Comparison of ENCODE assay signal across 2 cellular contexts in the genomic region with DNA sequence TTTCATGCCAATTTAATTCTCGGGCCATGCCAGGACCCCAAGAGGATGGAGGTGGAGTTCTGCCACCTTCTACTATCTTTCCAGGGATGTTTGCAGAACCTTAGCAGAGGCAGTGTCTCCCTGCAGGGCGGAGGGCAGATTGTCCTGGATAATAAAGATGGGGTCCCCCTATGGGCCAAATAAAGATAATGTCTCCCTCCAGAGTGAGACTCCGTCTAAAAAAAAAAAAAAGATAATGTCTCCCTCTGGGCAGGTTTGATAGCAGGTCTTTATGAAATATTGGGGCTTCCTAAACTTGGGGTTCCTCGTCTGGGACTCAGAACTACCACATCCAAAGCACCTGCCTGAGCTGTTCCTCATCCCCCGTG.
TF ChIP-seq lines count a peak whose summit lies in the region.

No MANE protein-coding gene starts in this region.

TF ChIP-seq in A549, 52 proteins besides CTCF, POLR2A, EP300 and RAD21:
- TF ChIP-seq KDM5A (IDR thresholded peaks at IDR 0.05): no peak
- TF ChIP-seq HOXA7 (CRISPR knock-in tag; IDR thresholded peaks at IDR 0.05): no peak
- no peak; the same call in 2 of the 3 replicates for TF ChIP-seq SMC3 (IDR thresholded peaks at IDR 0.05)
- TF ChIP-seq, protein P1, sequence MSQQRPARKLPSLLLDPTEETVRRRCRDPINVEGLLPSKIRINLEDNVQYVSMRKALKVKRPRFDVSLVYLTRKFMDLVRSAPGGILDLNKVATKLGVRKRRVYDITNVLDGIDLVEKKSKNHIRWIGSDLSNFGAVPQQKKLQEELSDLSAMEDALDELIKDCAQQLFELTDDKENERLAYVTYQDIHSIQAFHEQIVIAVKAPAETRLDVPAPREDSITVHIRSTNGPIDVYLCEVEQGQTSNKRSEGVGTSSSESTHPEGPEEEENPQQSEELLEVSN (IDR thresholded peaks at IDR 0.05; ENCODE audit: borderline replicate concordance, low read depth): no peak
- no peak for TF ChIP-seq RFX5 (IDR thresholded peaks at IDR 0.05)
- TF ChIP-seq HDAC2 (IDR thresholded peaks at IDR 0.05): no peak
- TF ChIP-seq ZSCAN20 (CRISPR knock-in tag; IDR thresholded peaks at IDR 0.05): no peak
- TF ChIP-seq, protein P2, sequence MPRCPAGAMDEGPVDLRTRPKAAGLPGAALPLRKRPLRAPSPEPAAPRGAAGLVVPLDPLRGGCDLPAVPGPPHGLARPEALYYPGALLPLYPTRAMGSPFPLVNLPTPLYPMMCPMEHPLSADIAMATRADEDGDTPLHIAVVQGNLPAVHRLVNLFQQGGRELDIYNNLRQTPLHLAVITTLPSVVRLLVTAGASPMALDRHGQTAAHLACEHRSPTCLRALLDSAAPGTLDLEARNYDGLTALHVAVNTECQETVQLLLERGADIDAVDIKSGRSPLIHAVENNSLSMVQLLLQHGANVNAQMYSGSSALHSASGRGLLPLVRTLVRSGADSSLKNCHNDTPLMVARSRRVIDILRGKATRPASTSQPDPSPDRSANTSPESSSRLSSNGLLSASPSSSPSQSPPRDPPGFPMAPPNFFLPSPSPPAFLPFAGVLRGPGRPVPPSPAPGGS (IDR thresholded peaks at IDR 0.05): no peak
- TF ChIP-seq RARB (CRISPR knock-in tag; IDR thresholded peaks at IDR 0.05): no peak

TF ChIP-seq in WTC11, 78 proteins besides CTCF, POLR2A, EP300 and RAD21:
- TF ChIP-seq, protein P3, sequence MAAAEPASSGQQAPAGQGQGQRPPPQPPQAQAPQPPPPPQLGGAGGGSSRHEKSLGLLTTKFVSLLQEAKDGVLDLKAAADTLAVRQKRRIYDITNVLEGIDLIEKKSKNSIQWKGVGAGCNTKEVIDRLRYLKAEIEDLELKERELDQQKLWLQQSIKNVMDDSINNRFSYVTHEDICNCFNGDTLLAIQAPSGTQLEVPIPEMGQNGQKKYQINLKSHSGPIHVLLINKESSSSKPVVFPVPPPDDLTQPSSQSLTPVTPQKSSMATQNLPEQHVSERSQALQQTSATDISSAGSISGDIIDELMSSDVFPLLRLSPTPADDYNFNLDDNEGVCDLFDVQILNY (CRISPR knock-in tag; IDR thresholded peaks at IDR 0.05): no peak
- TF ChIP-seq FOXP1 (CRISPR knock-in tag; IDR thresholded peaks at IDR 0.05; ENCODE audit: borderline replicate concordance): no peak
- TF ChIP-seq JUN (CRISPR knock-in tag; IDR thresholded peaks at IDR 0.05): no peak
- TF ChIP-seq MYBL2 (CRISPR knock-in tag; IDR thresholded peaks at IDR 0.05): no peak
- TF ChIP-seq MXD4 (CRISPR knock-in tag; IDR thresholded peaks at IDR 0.05; ENCODE audit: borderline replicate concordance): no peak
- no peak for TF ChIP-seq FOXJ3 (CRISPR knock-in tag; IDR thresholded peaks at IDR 0.05; ENCODE audit: borderline replicate concordance)
- TF ChIP-seq ZBTB21 (CRISPR knock-in tag; IDR thresholded peaks at IDR 0.05; ENCODE audit: borderline replicate concordance): no peak
- TF ChIP-seq, protein P4, sequence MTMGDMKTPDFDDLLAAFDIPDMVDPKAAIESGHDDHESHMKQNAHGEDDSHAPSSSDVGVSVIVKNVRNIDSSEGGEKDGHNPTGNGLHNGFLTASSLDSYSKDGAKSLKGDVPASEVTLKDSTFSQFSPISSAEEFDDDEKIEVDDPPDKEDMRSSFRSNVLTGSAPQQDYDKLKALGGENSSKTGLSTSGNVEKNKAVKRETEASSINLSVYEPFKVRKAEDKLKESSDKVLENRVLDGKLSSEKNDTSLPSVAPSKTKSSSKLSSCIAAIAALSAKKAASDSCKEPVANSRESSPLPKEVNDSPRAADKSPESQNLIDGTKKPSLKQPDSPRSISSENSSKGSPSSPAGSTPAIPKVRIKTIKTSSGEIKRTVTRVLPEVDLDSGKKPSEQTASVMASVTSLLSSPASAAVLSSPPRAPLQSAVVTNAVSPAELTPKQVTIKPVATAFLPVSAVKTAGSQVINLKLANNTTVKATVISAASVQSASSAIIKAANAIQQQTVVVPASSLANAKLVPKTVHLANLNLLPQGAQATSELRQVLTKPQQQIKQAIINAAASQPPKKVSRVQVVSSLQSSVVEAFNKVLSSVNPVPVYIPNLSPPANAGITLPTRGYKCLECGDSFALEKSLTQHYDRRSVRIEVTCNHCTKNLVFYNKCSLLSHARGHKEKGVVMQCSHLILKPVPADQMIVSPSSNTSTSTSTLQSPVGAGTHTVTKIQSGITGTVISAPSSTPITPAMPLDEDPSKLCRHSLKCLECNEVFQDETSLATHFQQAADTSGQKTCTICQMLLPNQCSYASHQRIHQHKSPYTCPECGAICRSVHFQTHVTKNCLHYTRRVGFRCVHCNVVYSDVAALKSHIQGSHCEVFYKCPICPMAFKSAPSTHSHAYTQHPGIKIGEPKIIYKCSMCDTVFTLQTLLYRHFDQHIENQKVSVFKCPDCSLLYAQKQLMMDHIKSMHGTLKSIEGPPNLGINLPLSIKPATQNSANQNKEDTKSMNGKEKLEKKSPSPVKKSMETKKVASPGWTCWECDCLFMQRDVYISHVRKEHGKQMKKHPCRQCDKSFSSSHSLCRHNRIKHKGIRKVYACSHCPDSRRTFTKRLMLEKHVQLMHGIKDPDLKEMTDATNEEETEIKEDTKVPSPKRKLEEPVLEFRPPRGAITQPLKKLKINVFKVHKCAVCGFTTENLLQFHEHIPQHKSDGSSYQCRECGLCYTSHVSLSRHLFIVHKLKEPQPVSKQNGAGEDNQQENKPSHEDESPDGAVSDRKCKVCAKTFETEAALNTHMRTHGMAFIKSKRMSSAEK (CRISPR knock-in tag; IDR thresholded peaks at IDR 0.05; ENCODE audit: borderline replicate concordance): no peak
- TF ChIP-seq NFE2L1 (CRISPR knock-in tag; IDR thresholded peaks at IDR 0.05): no peak
- no peak for TF ChIP-seq HMGA2 (CRISPR knock-in tag; IDR thresholded peaks at IDR 0.05)
- TF ChIP-seq ZNF121 (CRISPR knock-in tag; IDR thresholded peaks at IDR 0.05): no peak
- TF ChIP-seq, protein P5, sequence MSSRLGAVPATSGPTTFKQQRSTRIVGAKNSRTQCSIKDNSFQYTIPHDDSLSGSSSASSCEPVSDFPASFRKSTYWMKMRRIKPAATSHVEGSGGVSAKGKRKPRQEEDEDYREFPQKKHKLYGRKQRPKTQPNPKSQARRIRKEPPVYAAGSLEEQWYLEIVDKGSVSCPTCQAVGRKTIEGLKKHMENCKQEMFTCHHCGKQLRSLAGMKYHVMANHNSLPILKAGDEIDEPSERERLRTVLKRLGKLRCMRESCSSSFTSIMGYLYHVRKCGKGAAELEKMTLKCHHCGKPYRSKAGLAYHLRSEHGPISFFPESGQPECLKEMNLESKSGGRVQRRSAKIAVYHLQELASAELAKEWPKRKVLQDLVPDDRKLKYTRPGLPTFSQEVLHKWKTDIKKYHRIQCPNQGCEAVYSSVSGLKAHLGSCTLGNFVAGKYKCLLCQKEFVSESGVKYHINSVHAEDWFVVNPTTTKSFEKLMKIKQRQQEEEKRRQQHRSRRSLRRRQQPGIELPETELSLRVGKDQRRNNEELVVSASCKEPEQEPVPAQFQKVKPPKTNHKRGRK (CRISPR knock-in tag; IDR thresholded peaks at IDR 0.05; ENCODE audit: borderline replicate concordance): no peak
- no peak for TF ChIP-seq TP53 (CRISPR knock-in tag; IDR thresholded peaks at IDR 0.05)
- no peak for TF ChIP-seq ZNF219 (CRISPR knock-in tag; IDR thresholded peaks at IDR 0.05; ENCODE audit: borderline replicate concordance)
- TF ChIP-seq, protein P6, sequence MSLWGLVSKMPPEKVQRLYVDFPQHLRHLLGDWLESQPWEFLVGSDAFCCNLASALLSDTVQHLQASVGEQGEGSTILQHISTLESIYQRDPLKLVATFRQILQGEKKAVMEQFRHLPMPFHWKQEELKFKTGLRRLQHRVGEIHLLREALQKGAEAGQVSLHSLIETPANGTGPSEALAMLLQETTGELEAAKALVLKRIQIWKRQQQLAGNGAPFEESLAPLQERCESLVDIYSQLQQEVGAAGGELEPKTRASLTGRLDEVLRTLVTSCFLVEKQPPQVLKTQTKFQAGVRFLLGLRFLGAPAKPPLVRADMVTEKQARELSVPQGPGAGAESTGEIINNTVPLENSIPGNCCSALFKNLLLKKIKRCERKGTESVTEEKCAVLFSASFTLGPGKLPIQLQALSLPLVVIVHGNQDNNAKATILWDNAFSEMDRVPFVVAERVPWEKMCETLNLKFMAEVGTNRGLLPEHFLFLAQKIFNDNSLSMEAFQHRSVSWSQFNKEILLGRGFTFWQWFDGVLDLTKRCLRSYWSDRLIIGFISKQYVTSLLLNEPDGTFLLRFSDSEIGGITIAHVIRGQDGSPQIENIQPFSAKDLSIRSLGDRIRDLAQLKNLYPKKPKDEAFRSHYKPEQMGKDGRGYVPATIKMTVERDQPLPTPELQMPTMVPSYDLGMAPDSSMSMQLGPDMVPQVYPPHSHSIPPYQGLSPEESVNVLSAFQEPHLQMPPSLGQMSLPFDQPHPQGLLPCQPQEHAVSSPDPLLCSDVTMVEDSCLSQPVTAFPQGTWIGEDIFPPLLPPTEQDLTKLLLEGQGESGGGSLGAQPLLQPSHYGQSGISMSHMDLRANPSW (CRISPR knock-in tag; conservative IDR thresholded peaks at IDR 0.05; ENCODE audit: low read depth): no peak
- no peak for TF ChIP-seq NR3C1 (CRISPR knock-in tag; conservative IDR thresholded peaks at IDR 0.05; ENCODE audit: low read depth)
